ENCODE assay signal across 1 cellular context in genomic region chr13:27118428-27119054, GRCh38.
A peak's percentile ranks its signal among the peaks of the same experiment; 100 is the strongest.
TF ChIP-seq lines count a peak whose summit lies in the region.

No MANE protein-coding gene starts in this region.

TF ChIP-seq in GM12878, 131 proteins besides CTCF, POLR2A, EP300 and RAD21 (continued from another document):
- peak; percentile 17 for TF ChIP-seq USF1 (IDR thresholded peaks at IDR 0.05; ENCODE audit: borderline replicate concordance, extremely low read length, insufficient read depth, low read depth, low read length)
